Comparison of ENCODE assay signal across 23 cellular contexts in the genomic region with DNA sequence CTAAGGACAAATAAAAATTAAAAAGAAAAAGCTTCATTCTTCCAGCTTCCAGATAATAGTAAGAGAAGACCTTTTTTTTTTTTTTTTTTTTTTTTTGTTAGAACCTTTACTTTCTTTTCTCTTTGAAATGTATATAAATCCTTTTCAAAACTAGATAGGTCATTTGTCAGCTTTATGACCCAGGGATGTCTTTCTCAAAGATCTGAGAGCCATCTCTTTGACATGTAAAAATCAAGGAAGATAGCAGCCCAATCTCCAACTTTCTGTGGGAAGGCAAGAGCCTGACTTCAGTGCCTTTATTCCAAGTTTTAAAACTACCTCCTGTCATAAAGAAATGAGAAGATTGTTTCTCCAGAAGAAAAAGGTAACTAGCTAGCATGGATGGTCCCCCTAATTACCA.
"Had no signal": no experiment of that assay in that cellular context is flagged by ENCODE, and none has a peak within 500 bp of the region (broad histone marks: within the 10 kb centered on the region; RNA-seq: fewer than 3 reads in every experiment).

No MANE protein-coding gene starts in this region.

- H3K9ac ChIP-seq: parathyroid adenoma had no signal

- H3K4me3 ChIP-seq: colonic mucosa, esophagus squamous epithelium, gastroesophageal sphincter, left ventricle myocardium inferior, lung, psoas muscle, right lobe of liver, spleen, testis, tibial nerve, upper lobe of right lung, vagina had no signal

- H3K27ac ChIP-seq: colonic mucosa, esophagus squamous epithelium, gastroesophageal sphincter, left ventricle myocardium inferior, parathyroid adenoma, psoas muscle, right lobe of liver, spleen, testis, tibial nerve, upper lobe of right lung, vagina had no signal

- H3K27me3 ChIP-seq: colonic mucosa, esophagus squamous epithelium, gastroesophageal sphincter, right lobe of liver, spleen, testis, tibial nerve, upper lobe of right lung, vagina had no signal

- H3K36me3 ChIP-seq: colonic mucosa, esophagus squamous epithelium, gastroesophageal sphincter, left ventricle myocardium inferior, right lobe of liver, spleen, tibial nerve, upper lobe of right lung, vagina had no signal

- DNase-seq: colonic mucosa; dermis blood vessel endothelial cell; esophagus squamous epithelium; foreskin fibroblast; glutamatergic neuron; immature natural killer cell; left ventricle myocardium inferior; naive thymus-derived CD4-positive, alpha-beta T cell; nephron progenitor cell; psoas muscle; retina; right lobe of liver; spleen; stimulated activated CD4-positive, alpha-beta T cell treated with anti-CD3 and anti-CD28 coated beads, Interleukin-15, amount 100 ng/mL, for 24 hours; stimulated activated CD4-positive, alpha-beta T cell treated with anti-CD3 and anti-CD28 coated beads, Interleukin-1b, Interleukin-23, amount 100 ng/mL, for 48 hours; stimulated activated CD4-positive, alpha-beta T cell treated with anti-CD3 and anti-CD28 coated beads, Interleukin-4, amount 100 ng/mL, for 24 hours; testis; upper lobe of right lung had no signal

- H3K9me3 ChIP-seq: colonic mucosa, esophagus squamous epithelium, gastroesophageal sphincter, left ventricle myocardium inferior, psoas muscle, right lobe of liver, spleen, testis, tibial nerve, upper lobe of right lung, vagina had no signal

- H3K4me1 ChIP-seq: colonic mucosa, esophagus squamous epithelium, gastroesophageal sphincter, left ventricle myocardium inferior, parathyroid adenoma, psoas muscle, right lobe of liver, spleen, testis, tibial nerve, upper lobe of right lung, vagina had no signal
